ENCODE assay signal across 16 cellular contexts in genomic region chr6:158665332-158665731, GRCh38.
"Had no signal": no experiment of that assay in that cellular context is flagged by ENCODE, and none has a peak within 500 bp of the region (broad histone marks: within the 10 kb centered on the region; RNA-seq: fewer than 3 reads in every experiment).

No MANE protein-coding gene starts in this region.

- H3K27ac Mint-ChIP-seq: memory B cell, neural progenitor cell, WTC11 had no signal

- H3K36me3 ChIP-seq: adrenal gland, left lung, neural progenitor cell, pancreas, transverse colon had no signal

- H3K27me3 Mint-ChIP-seq: memory B cell had no signal

- H3K27me3 ChIP-seq: adrenal gland, heart right ventricle, left lung, neural progenitor cell, pancreas, transverse colon had no signal

- DNase-seq: activated CD4-positive, alpha-beta T cell treated with anti-CD3 and anti-CD28 coated beads for 48 hours; activated naive CD4-positive, alpha-beta T cell; activated T-cell treated with anti-CD3 and anti-CD28 coated beads, Interleukin-2, amount 50 U/mL, for 72 hours; caudate nucleus; effector CD8-positive, alpha-beta T cell; heart right ventricle; left lung; pancreas; retina; transverse colon had no signal

- H3K4me3 ChIP-seq: adrenal gland, coronary artery, heart right ventricle, left lung, neural progenitor cell, pancreas, skin epidermis, transverse colon had no signal

- H3K4me3 Mint-ChIP-seq: activated T-cell treated with anti-CD3 and anti-CD28 coated beads, Interleukin-2, amount 50 U/mL, for 72 hours; memory B cell; neural progenitor cell; WTC11 had no signal

- H3K9me3 ChIP-seq: adrenal gland, heart right ventricle, left lung, pancreas, transverse colon had no signal

- H3K36me3 Mint-ChIP-seq: memory B cell, neural progenitor cell, WTC11 had no signal

- H3K27ac ChIP-seq: adrenal gland, coronary artery, heart right ventricle, neural progenitor cell, pancreas, skin epidermis, transverse colon had no signal

- H3K9me3 Mint-ChIP-seq: activated T-cell treated with anti-CD3 and anti-CD28 coated beads, Interleukin-2, amount 50 U/mL, for 72 hours; memory B cell; neural progenitor cell; WTC11 had no signal

- ATAC-seq: activated T-cell treated with anti-CD3 and anti-CD28 coated beads, Interleukin-2, amount 50 U/mL, for 72 hours; heart right ventricle; left lung; pancreas; WTC11 had no signal
